ENCODE assay signal across 1 cellular context in genomic region chr1:183498342-183498991, GRCh38.
TF ChIP-seq lines count a peak whose summit lies in the region.

No MANE protein-coding gene starts in this region.

TF ChIP-seq in SK-N-SH, 30 proteins besides CTCF, POLR2A, EP300 and RAD21:
- TF ChIP-seq, protein P1, sequence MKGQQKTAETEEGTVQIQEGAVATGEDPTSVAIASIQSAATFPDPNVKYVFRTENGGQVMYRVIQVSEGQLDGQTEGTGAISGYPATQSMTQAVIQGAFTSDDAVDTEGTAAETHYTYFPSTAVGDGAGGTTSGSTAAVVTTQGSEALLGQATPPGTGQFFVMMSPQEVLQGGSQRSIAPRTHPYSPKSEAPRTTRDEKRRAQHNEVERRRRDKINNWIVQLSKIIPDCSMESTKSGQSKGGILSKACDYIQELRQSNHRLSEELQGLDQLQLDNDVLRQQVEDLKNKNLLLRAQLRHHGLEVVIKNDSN (IDR thresholded peaks at IDR 0.05; ENCODE audit: borderline replicate concordance, low read depth): no peak
- TF ChIP-seq GABPA (IDR thresholded peaks at IDR 0.05; ENCODE audit: low read depth) (no peak), TAF1 (IDR thresholded peaks at IDR 0.05; ENCODE audit: borderline replicate concordance, low read depth, low read length) (no peak)
